9 cellular contexts compared by ENCODE assay signal in the genomic region with DNA sequence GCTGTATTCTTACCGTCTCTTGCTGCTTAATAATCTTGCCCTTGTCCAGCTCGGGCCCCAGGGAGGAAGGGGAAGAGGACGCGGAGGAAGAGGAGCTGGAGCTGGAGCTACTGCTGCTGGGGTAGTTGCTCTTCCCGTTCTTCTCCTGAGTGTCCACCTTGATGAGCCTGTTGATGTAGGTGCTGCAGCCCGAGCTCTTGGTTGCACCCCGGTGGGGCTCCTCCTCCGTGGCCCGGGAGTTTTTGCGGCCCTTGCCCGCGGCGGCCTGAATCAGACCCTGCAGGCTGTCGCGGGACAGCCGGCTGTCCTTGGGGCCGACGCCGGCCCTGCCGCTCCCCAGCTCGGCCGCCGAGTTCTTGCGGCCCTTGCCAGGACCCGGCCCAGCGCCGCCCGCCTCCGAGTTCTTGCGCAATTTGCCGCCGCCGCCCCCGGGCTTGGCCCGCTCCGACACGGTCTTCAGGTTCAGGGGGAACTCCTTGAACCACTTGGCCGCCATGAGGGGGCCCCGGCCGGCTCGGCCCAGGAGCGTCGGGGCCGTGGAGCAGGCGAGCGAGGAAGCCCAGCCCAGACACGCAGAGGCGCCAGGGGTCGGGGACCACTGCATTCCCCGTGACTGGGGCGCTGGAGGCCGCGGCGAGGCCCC. TPM values are rescaled to one million over a fixed set of nuclear protein-coding genes. Genes with fewer than 3 reads are reported as not detected.
DNase-seq lines count a peak whose midpoint lies in the region; ATAC-seq and TF ChIP-seq lines count a peak whose summit lies in the region.
"Had no signal": no experiment of that assay in that cellular context is flagged by ENCODE, and none has a peak within 500 bp of the region (broad histone marks: within the 10 kb centered on the region; RNA-seq: fewer than 3 reads in every experiment).

No MANE protein-coding gene starts in this region.

- peaks cover 6% of the 10 kb centered on the region for H3K9me3 ChIP-seq in iPS-18c (ENCODE audit: control insufficient read depth, insufficient read depth, low read length)
- H3K9me3 ChIP-seq in sigmoid colon = peaks cover 0 to 4% (median 0%) of the 10 kb centered on the region in 4 donors

- H3K36me3 Mint-ChIP-seq in activated naive CD8-positive, alpha-beta T cell treated with anti-CD3 and anti-CD28 coated beads for 36 hours = no peaks in the 10 kb centered on the region

- peaks cover 13% of the 10 kb centered on the region for H3K4me1 Mint-ChIP-seq in activated naive CD8-positive, alpha-beta T cell treated with anti-CD3 and anti-CD28 coated beads for 36 hours

- no peak for TF ChIP-seq POLR2A in sigmoid colon (IDR thresholded peaks at IDR 0.05)

- no peak for ATAC-seq in HG03442 (IDR thresholded peaks at IDR 0.05; ENCODE audit: unreplicated experiment)

- no peak for TF ChIP-seq EP300 in sigmoid colon (IDR thresholded peaks at IDR 0.05)

- no peak overlapping the region for H3K27ac Mint-ChIP-seq in activated naive CD8-positive, alpha-beta T cell treated with anti-CD3 and anti-CD28 coated beads for 36 hours

- H3K27me3 Mint-ChIP-seq in activated naive CD8-positive, alpha-beta T cell treated with anti-CD3 and anti-CD28 coated beads for 36 hours = peaks cover 63% of the 10 kb centered on the region

- H3K4me3 ChIP-seq in GM12875 (ENCODE audit: low read depth, low read length) (peak overlapping the region; percentile 43), iPS-18c (ENCODE audit: insufficient read depth, low read depth, low read length) (peak overlapping the region; percentile 49), sigmoid colon (peak overlapping the region; percentile 28 to 52 (median 46))

- DNase-seq in activated naive CD8-positive, alpha-beta T cell treated with anti-CD3 and anti-CD28 coated beads for 36 hours = peak; percentile 10
- DNase-seq in sigmoid colon (peak; percentile 78), NOMO-1 treated with DMSO at 0.1 percent for 48 hours (lab: John Stamatoyannopoulos, UW; ENCODE audit: unreplicated experiment) (no peak), NCI-H446 (lab: John Stamatoyannopoulos, UW) (no peak), NCI-H1417 (lab: John Stamatoyannopoulos, UW) (no peak)
- DNase-seq: stimulated activated CD4-positive, alpha-beta T cell treated with anti-CD3 and anti-CD28 coated beads, Interleukin-4, amount 100 ng/mL, for 24 hours had no signal

- H3K9me3 Mint-ChIP-seq in activated naive CD8-positive, alpha-beta T cell treated with anti-CD3 and anti-CD28 coated beads for 36 hours = no peaks in the 10 kb centered on the region

- intact Hi-C loops in sigmoid colon (cut with DNase I) = no loop called here

- peaks cover 0 to 21% (median 16%) of the 10 kb centered on the region in 4 donors for H3K4me1 ChIP-seq in sigmoid colon

- 5 to 11% methylated on average over 54 of the region's 54 CpGs for WGBS in sigmoid colon, 2 donors

- peak overlapping the region; percentile 40 to 72 (median 53) for H3K27ac ChIP-seq in sigmoid colon

- TF ChIP-seq CTCF in GM12875 (IDR thresholded peaks at IDR 0.05; ENCODE audit: borderline replicate concordance, insufficient read depth, low read depth, low read length) (no peak), sigmoid colon (IDR thresholded peaks at IDR 0.05) (no peak)

- H3K4me3 Mint-ChIP-seq in activated naive CD8-positive, alpha-beta T cell treated with anti-CD3 and anti-CD28 coated beads for 36 hours = no peak overlapping the region

- H3K36me3 ChIP-seq in sigmoid colon = no peaks in the 10 kb centered on the region

- H3K27me3 ChIP-seq in sigmoid colon = peaks cover 32 to 84% (median 42%) of the 10 kb centered on the region in 3 donors

RNA-seq across cellular contexts. Expression of gene TDRD10, which starts 0.5 kb away (rescaled TPM):
- not detected for total RNA-seq in activated naive CD8-positive, alpha-beta T cell treated with anti-CD3 and anti-CD28 coated beads for 36 hours
- total RNA-seq in sigmoid colon = 1 to 10 TPM in 3 of 4 donors, under 1 TPM in 1; 0.68 to 3.9 (median 1.8) TPM
- polyA plus RNA-seq in sigmoid colon = 1 to 10 TPM in 2 of 3 donors, under 1 TPM in 1; 0.46 to 2.0 (median 1.8) TPM

RNA-seq across cellular contexts. Expression of gene SHE, which starts 0.7 kb away (rescaled TPM):
- total RNA-seq in activated naive CD8-positive, alpha-beta T cell treated with anti-CD3 and anti-CD28 coated beads for 36 hours = not detected
- 10 to 100 TPM in 1 of 4 donors, 1 to 10 TPM in 3; 5.2 to 10.2 (median 7.8) TPM for total RNA-seq in sigmoid colon
- polyA plus RNA-seq in sigmoid colon = 1 to 10 TPM; 1.6 to 5.7 (median 3.0) TPM

RNA-seq across cellular contexts. Expression of gene UBE2Q1, which starts 56.9 kb away (rescaled TPM):
- 10 to 100 TPM; 84.4 to 87.4 TPM for total RNA-seq in activated naive CD8-positive, alpha-beta T cell treated with anti-CD3 and anti-CD28 coated beads for 36 hours
- total RNA-seq in sigmoid colon = 10 to 100 TPM; 15.1 to 18.9 (median 16.3) TPM
- polyA plus RNA-seq in sigmoid colon = 10 to 100 TPM; 36.6 to 40.7 (median 37.7) TPM

Comparison
In these comparisons a context has a peak if more than half of its experiments do, and no peak if none do; other contexts are left out.
1. DNase-seq: peak in activated naive CD8-positive, alpha-beta T cell treated with anti-CD3 and anti-CD28 coated beads for 36 hours (single experiment) and sigmoid colon (single experiment); none in NOMO-1 treated with DMSO at 0.1 percent for 48 hours (single experiment), NCI-H446 (0 of 2) and NCI-H1417 (0 of 3).
2. RNA of gene SHE, which starts 0.7 kb away (total RNA-seq): 5.2 to 10.2 TPM in sigmoid colon; not detected in activated naive CD8-positive, alpha-beta T cell treated with anti-CD3 and anti-CD28 coated beads for 36 hours; every median in the first group is over 4 times any median in the second.
3. RNA of gene UBE2Q1, which starts 56.9 kb away (total RNA-seq): 84.4 to 87.4 TPM in activated naive CD8-positive, alpha-beta T cell treated with anti-CD3 and anti-CD28 coated beads for 36 hours; 15.1 to 18.9 TPM in sigmoid colon; every median in the first group is over 4 times any median in the second.
4. Peak in every context shown above with its lines, with median percentiles within 50 percentile points of each other: H3K4me3 ChIP-seq.